Comparison of ENCODE assay signal across 2 cellular contexts in genomic region chr6:37822851-37823682, GRCh38.
TF ChIP-seq lines count a peak whose summit lies in the region.

No MANE protein-coding gene starts in this region.

TF ChIP-seq in SK-N-SH, 30 proteins besides CTCF, POLR2A, EP300 and RAD21 (continued from another document):
- TF ChIP-seq ZBTB33 (IDR thresholded peaks at IDR 0.05; ENCODE audit: borderline replicate concordance, low read depth) = no peak
- TF ChIP-seq IRF3 (IDR thresholded peaks at IDR 0.05; ENCODE audit: low read depth, low read length) = no peak
- no peak for TF ChIP-seq MXI1 (IDR thresholded peaks at IDR 0.05; ENCODE audit: low read depth, low read length)
- no peak for TF ChIP-seq MEF2A (IDR thresholded peaks at IDR 0.05; ENCODE audit: borderline replicate concordance, low read depth)
- TF ChIP-seq RXRA (IDR thresholded peaks at IDR 0.05; ENCODE audit: borderline replicate concordance, low read depth) = no peak
- no peak for TF ChIP-seq FOXM1 (IDR thresholded peaks at IDR 0.05; ENCODE audit: low read depth)
- TF ChIP-seq, protein P1, sequence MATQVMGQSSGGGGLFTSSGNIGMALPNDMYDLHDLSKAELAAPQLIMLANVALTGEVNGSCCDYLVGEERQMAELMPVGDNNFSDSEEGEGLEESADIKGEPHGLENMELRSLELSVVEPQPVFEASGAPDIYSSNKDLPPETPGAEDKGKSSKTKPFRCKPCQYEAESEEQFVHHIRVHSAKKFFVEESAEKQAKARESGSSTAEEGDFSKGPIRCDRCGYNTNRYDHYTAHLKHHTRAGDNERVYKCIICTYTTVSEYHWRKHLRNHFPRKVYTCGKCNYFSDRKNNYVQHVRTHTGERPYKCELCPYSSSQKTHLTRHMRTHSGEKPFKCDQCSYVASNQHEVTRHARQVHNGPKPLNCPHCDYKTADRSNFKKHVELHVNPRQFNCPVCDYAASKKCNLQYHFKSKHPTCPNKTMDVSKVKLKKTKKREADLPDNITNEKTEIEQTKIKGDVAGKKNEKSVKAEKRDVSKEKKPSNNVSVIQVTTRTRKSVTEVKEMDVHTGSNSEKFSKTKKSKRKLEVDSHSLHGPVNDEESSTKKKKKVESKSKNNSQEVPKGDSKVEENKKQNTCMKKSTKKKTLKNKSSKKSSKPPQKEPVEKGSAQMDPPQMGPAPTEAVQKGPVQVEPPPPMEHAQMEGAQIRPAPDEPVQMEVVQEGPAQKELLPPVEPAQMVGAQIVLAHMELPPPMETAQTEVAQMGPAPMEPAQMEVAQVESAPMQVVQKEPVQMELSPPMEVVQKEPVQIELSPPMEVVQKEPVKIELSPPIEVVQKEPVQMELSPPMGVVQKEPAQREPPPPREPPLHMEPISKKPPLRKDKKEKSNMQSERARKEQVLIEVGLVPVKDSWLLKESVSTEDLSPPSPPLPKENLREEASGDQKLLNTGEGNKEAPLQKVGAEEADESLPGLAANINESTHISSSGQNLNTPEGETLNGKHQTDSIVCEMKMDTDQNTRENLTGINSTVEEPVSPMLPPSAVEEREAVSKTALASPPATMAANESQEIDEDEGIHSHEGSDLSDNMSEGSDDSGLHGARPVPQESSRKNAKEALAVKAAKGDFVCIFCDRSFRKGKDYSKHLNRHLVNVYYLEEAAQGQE (IDR thresholded peaks at IDR 0.05; ENCODE audit: low read depth, low read length) = no peak
- TF ChIP-seq TEAD4 (IDR thresholded peaks at IDR 0.05; ENCODE audit: borderline replicate concordance, insufficient read depth) = no peak

TF ChIP-seq in SK-N-SH treated with all-trans-retinoic acid at 6 μM for 48 hours, 23 proteins besides CTCF, POLR2A, EP300 and RAD21 (continued from another document):
- TF ChIP-seq, protein P2, sequence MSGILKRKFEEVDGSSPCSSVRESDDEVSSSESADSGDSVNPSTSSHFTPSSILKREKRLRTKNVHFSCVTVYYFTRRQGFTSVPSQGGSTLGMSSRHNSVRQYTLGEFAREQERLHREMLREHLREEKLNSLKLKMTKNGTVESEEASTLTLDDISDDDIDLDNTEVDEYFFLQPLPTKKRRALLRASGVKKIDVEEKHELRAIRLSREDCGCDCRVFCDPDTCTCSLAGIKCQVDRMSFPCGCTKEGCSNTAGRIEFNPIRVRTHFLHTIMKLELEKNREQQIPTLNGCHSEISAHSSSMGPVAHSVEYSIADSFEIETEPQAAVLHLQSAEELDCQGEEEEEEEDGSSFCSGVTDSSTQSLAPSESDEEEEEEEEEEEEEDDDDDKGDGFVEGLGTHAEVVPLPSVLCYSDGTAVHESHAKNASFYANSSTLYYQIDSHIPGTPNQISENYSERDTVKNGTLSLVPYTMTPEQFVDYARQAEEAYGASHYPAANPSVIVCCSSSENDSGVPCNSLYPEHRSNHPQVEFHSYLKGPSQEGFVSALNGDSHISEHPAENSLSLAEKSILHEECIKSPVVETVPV (CRISPR knock-in tag; IDR thresholded peaks at IDR 0.05) = no peak
- TF ChIP-seq ZNF8 (CRISPR knock-in tag; IDR thresholded peaks at IDR 0.05) (no peak), OSR1 (CRISPR knock-in tag; IDR thresholded peaks at IDR 0.05) (no peak), ESRRG (CRISPR knock-in tag; IDR thresholded peaks at IDR 0.05) (no peak)
